ENCODE assay signal across 20 cellular contexts in the genomic region with DNA sequence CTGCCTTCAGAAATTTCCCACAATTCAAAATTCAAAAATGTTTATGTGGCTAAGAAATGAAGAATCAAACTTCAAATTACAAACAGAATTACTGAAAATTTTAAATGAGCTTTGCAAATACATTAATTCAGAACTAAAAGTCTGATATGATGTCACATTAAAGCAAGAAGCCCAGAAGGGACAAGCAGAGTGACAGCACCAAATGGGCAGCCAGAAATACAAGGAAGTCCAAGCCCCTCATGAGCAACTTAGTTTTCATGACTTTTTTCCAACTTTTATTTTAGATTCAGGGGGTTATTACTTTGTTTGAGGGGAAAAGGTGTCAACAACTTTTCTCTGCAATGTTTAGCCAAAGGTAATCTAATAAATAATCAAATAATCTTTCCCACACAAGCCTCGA. TPM values are rescaled to one million over a fixed set of nuclear protein-coding genes. Genes with fewer than 3 reads are reported as not detected.
DNase-seq lines count a peak whose midpoint lies in the region; ATAC-seq and TF ChIP-seq lines count a peak whose summit lies in the region.
"Had no signal": no experiment of that assay in that cellular context is flagged by ENCODE, and none has a peak within 500 bp of the region (broad histone marks: within the 10 kb centered on the region; RNA-seq: fewer than 3 reads in every experiment).

No MANE protein-coding gene starts in this region.

- 69 to 77% methylated on average over 1 of the region's 1 CpG for WGBS in transverse colon (ENCODE audit: low coverage in 1 of 2), 2 donors

- no peaks in the 10 kb centered on the region for H3K9me2 ChIP-seq in PC-9 (ENCODE audit: insufficient read depth)

- no peak overlapping the region for H3K4me3 Mint-ChIP-seq in activated naive CD8-positive, alpha-beta T cell treated with anti-CD3 and anti-CD28 coated beads, Interleukin-2, amount 50 U/mL, for 24 hours
- H3K4me3 Mint-ChIP-seq in activated naive CD8-positive, alpha-beta T cell treated with anti-CD3 and anti-CD28 coated beads for 36 hours, result no peak overlapping the region
- H3K4me3 Mint-ChIP-seq: B cell had no signal

- TF ChIP-seq CTCF in PC-9 (conservative IDR thresholded peaks at IDR 0.05) (no peak), transverse colon (IDR thresholded peaks at IDR 0.05) (no peak)

- H3K36me3 ChIP-seq in PC-9 (ENCODE audit: low read depth), result no peaks in the 10 kb centered on the region
- no peaks in the 10 kb centered on the region for H3K36me3 ChIP-seq in skeletal muscle tissue (ENCODE audit: control insufficient read depth in 3 of 3, insufficient read depth in 3 of 3, low read length in 3 of 3)
- no peaks in the 10 kb centered on the region for H3K36me3 ChIP-seq in transverse colon

- no peak overlapping the region; the same call in 1 of the 2 replicates for H3K4me2 ChIP-seq in PC-9

- no peak for DNase-seq in activated naive CD8-positive, alpha-beta T cell treated with anti-CD3 and anti-CD28 coated beads, Interleukin-2, amount 50 U/mL, for 24 hours
- no peak for DNase-seq in activated naive CD8-positive, alpha-beta T cell treated with anti-CD3 and anti-CD28 coated beads for 36 hours
- DNase-seq in PC-9 (no peak), myocyte (ENCODE audit: low read depth) (peak; percentile 79), transverse colon (no peak)
- DNase-seq in central memory CD4-positive, alpha-beta T cell, result no peak
- DNase-seq in activated effector memory CD4-positive, alpha-beta T cell treated with anti-CD3 and anti-CD28 coated beads, Interleukin-2, amount 50 U/mL, for 16 hours, result no peak
- DNase-seq: H7; MM.1S; NCI-H2029; NCI-H446 treated with DMSO at 0.1 percent for 48 hours; NCI-H526; NCI-H82; NK-92 treated with Interleukin-12 subunit alpha and Interleukin-12 subunit beta, amount 100 ng/mL, for 24 hours; SHP77 treated with DMSO at 0.1 percent for 48 hours had no signal

- TF ChIP-seq EP300 in transverse colon (IDR thresholded peaks at IDR 0.05; ENCODE audit: low read depth), result no peak

- H3K9me3 ChIP-seq in PC-9 (ENCODE audit: insufficient read depth, low read depth) (no peaks in the 10 kb centered on the region), skeletal muscle tissue (ENCODE audit: control insufficient read depth in 3 of 3, low read length in 3 of 3) (no peaks in the 10 kb centered on the region), transverse colon (no peaks in the 10 kb centered on the region)

- peaks cover 11% of the 10 kb centered on the region; the same call in 1 of the 2 replicates for H3F3A ChIP-seq in PC-9 (ENCODE audit: insufficient read depth, low read depth)

- no peaks in the 10 kb centered on the region for H3K27me3 Mint-ChIP-seq in activated naive CD8-positive, alpha-beta T cell treated with anti-CD3 and anti-CD28 coated beads, Interleukin-2, amount 50 U/mL, for 24 hours
- no peaks in the 10 kb centered on the region for H3K27me3 Mint-ChIP-seq in activated naive CD8-positive, alpha-beta T cell treated with anti-CD3 and anti-CD28 coated beads for 36 hours
- H3K27me3 Mint-ChIP-seq: B cell had no signal

- no peaks in the 10 kb centered on the region for H3K9me3 Mint-ChIP-seq in activated naive CD8-positive, alpha-beta T cell treated with anti-CD3 and anti-CD28 coated beads, Interleukin-2, amount 50 U/mL, for 24 hours
- H3K9me3 Mint-ChIP-seq in activated naive CD8-positive, alpha-beta T cell treated with anti-CD3 and anti-CD28 coated beads for 36 hours, result no peaks in the 10 kb centered on the region

- ATAC-seq in activated naive CD8-positive, alpha-beta T cell treated with anti-CD3 and anti-CD28 coated beads, Interleukin-2, amount 50 U/mL, for 24 hours, result no peak
- ATAC-seq: K562, Panc1 had no signal

- peaks cover 8% of the 10 kb centered on the region for H3K36me3 Mint-ChIP-seq in activated naive CD8-positive, alpha-beta T cell treated with anti-CD3 and anti-CD28 coated beads, Interleukin-2, amount 50 U/mL, for 24 hours (ENCODE audit: low read depth)
- peaks cover 2% of the 10 kb centered on the region for H3K36me3 Mint-ChIP-seq in activated naive CD8-positive, alpha-beta T cell treated with anti-CD3 and anti-CD28 coated beads for 36 hours

- peak overlapping the region; percentile 36 to 75 (median 60) for H3K9ac ChIP-seq in skeletal muscle tissue (ENCODE audit: low read depth in 1 of 3, low read length in 3 of 3)

- in situ Hi-C loops in transverse colon (cut with MboI; ENCODE audit: low pct_ligation_motif_present in 1 of 4, low pct_unique_long_range_greater_than_20kb in 1 of 4, low sequenced_read_pairs in 3 of 4), result no loop called here

- no peak for TF ChIP-seq POLR2A in transverse colon (IDR thresholded peaks at IDR 0.05)

- POLR2A ChIA-PET in PC-9 (lab: Charles Lee; ENCODE audit: unreplicated experiment), result no interaction called here

- H3K27ac ChIP-seq in PC-9 (0 out of 2 replicates have a peak overlapping the region, but pooled peaks have one; percentile 35), skeletal muscle tissue (ENCODE audit: low read depth, low read length) (peak overlapping the region; percentile 88), transverse colon (no peak overlapping the region)

- peaks cover 30% of the 10 kb centered on the region for H3K4me1 Mint-ChIP-seq in activated naive CD8-positive, alpha-beta T cell treated with anti-CD3 and anti-CD28 coated beads, Interleukin-2, amount 50 U/mL, for 24 hours
- peaks cover 19% of the 10 kb centered on the region for H3K4me1 Mint-ChIP-seq in activated naive CD8-positive, alpha-beta T cell treated with anti-CD3 and anti-CD28 coated beads for 36 hours

- no TSS peak for BruUV-seq in PC-9 (replicated peaks; lab: Mats Ljungman, UMichigan)

- H3K79me2 ChIP-seq in PC-9 (ENCODE audit: low read depth), result peaks cover 97% of the 10 kb centered on the region

- CTCF ChIA-PET in PC-9 (lab: Charles Lee), result interaction anchor here (0.5 kb wide), 1 partner anchor 411 kb away, joined by 17 read pairs; no protein-coding TSS in a partner anchor

- no peak overlapping the region for H2AFZ ChIP-seq in PC-9

- H3K27me3 ChIP-seq in PC-9 (ENCODE audit: insufficient read depth, low read depth) (no peaks in the 10 kb centered on the region), skeletal muscle tissue (ENCODE audit: control insufficient read depth in 3 of 3, insufficient read depth in 3 of 3, low read length in 3 of 3) (no peaks in the 10 kb centered on the region), transverse colon (no peaks in the 10 kb centered on the region)

- H3K4me1 ChIP-seq in PC-9 (replicated peaks; ENCODE audit: insufficient read depth) (peaks cover 23% of the 10 kb centered on the region), skeletal muscle tissue (ENCODE audit: control insufficient read depth in 3 of 3, insufficient read depth in 3 of 3, low read length in 3 of 3) (peaks cover 32 to 40% (median 33%) of the 10 kb centered on the region in 3 donors), transverse colon (peaks cover 0 to 48% (median 11%) of the 10 kb centered on the region in 4 donors)

- H3K27ac Mint-ChIP-seq in activated naive CD8-positive, alpha-beta T cell treated with anti-CD3 and anti-CD28 coated beads, Interleukin-2, amount 50 U/mL, for 24 hours, result peak overlapping the region; percentile 40
- H3K27ac Mint-ChIP-seq in activated naive CD8-positive, alpha-beta T cell treated with anti-CD3 and anti-CD28 coated beads for 36 hours, result no peak overlapping the region
- H3K27ac Mint-ChIP-seq: B cell had no signal

- intact Hi-C loops in PC-9 (cut with micrococcal nuclease; ENCODE audit: unreplicated experiment) (no loop called here), transverse colon (cut with DNase I; ENCODE audit: low total_unique reads) (no loop called here)

- no peak overlapping the region for H3K4me3 ChIP-seq in PC-9
- no peak overlapping the region for H3K4me3 ChIP-seq in skeletal muscle tissue (ENCODE audit: low read length in 3 of 3)
- no peak overlapping the region for H3K4me3 ChIP-seq in transverse colon
- H3K4me3 ChIP-seq: K562, SK-N-MC had no signal

- peaks cover 83% of the 10 kb centered on the region for H4K20me1 ChIP-seq in PC-9 (ENCODE audit: insufficient read depth)

RNA-seq across cellular contexts. Expression of gene UBE2G1, which starts 21.5 kb away (rescaled TPM):
- total RNA-seq in activated naive CD8-positive, alpha-beta T cell treated with anti-CD3 and anti-CD28 coated beads for 36 hours, result 10 to 100 TPM; 58.8 to 63.9 TPM
- total RNA-seq in PC-9 (2021) (104 and 111 TPM in 2 replicates), myocyte (74.5 and 75.0 TPM in 2 replicates), skeletal muscle tissue (49.1 TPM), transverse colon (100 to 1,000 TPM in 1 of 4 donors, 10 to 100 TPM in 3; 41.6 to 104 (median 53.0) TPM)
- 35.2 TPM for polyA plus RNA-seq in myocyte (2012)

Comparison
In these comparisons a context has a peak if more than half of its experiments do, and no peak if none do; other contexts are left out.
1. H3K27ac ChIP-seq: peak in PC-9 (single experiment) and skeletal muscle tissue (single experiment); none in transverse colon (0 of 4).